ENCODE assay signal across 8 cellular contexts in the genomic region with DNA sequence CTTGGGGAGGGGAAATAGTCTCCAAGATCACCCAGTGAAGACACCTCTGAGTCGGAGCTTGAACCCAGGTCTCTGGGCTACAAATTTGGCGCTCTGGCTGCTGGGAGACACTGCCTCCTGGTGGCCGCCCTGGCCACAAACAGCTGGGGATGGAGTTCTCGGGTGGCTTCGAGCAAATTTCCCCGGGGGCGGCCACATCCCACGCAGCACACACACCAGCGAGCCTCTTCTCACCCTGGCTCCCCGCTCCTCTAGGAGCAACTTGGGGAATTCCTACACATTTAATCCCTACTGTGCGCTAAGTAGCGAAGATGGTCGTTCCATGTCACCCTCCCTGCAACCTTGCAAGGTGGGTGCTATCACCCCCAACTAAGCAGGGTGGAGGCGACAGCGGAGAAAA.
DNase-seq lines count a peak whose midpoint lies in the region; ATAC-seq lines count a peak whose summit lies in the region.

No MANE protein-coding gene starts in this region.

- peak overlapping the region; percentile 61 for H3K4me3 Mint-ChIP-seq in memory B cell

- H3K36me3 Mint-ChIP-seq in memory B cell, result no peaks in the 10 kb centered on the region

- peak; percentile 30 for ATAC-seq in memory B cell (ENCODE audit: low read depth)
- no peak for ATAC-seq in HG03520 (IDR thresholded peaks at IDR 0.05; ENCODE audit: unreplicated experiment)
- ATAC-seq in HG03108 (IDR thresholded peaks at IDR 0.05; ENCODE audit: unreplicated experiment), result no peak
- no peak for ATAC-seq in GM21786 (IDR thresholded peaks at IDR 0.05; ENCODE audit: unreplicated experiment)

- peak; percentile 38 for DNase-seq in AG20443 (ENCODE audit: low spot score)
- DNase-seq in KBM-7, result peak; percentile 36
- peak; percentile 25 for DNase-seq in activated naive CD4-positive, alpha-beta T cell treated with anti-CD3 and anti-CD28 coated beads, Interleukin-2, amount 50 U/mL, for 16 hours
- DNase-seq in memory B cell (ENCODE audit: low spot score in 2 of 2), result no peak
- DNase-seq in nucleus accumbens (lab: John Stamatoyannopoulos, UW), result no peak

- H3K27ac Mint-ChIP-seq in memory B cell, result no peak overlapping the region

- H3K4me1 Mint-ChIP-seq in memory B cell, result peaks cover 15% of the 10 kb centered on the region

- no peaks in the 10 kb centered on the region for H3K9me3 Mint-ChIP-seq in memory B cell

- peaks cover 6% of the 10 kb centered on the region for H3K27me3 Mint-ChIP-seq in memory B cell

- in situ Hi-C loops in KBM-7 (cut with MboI; ENCODE audit: low pct_unique_long_range_greater_than_20kb, low sequenced_read_pairs), result no loop called here

Comparison
In these comparisons a context has a peak if more than half of its experiments do, and no peak if none do; other contexts are left out.
1. DNase-seq: peak in AG20443 (single experiment), KBM-7 (single experiment) and activated naive CD4-positive, alpha-beta T cell treated with anti-CD3 and anti-CD28 coated beads, Interleukin-2, amount 50 U/mL, for 16 hours (single experiment); none in memory B cell (0 of 2) and nucleus accumbens (0 of 56).